In genomic region chr11:2837096-2837601, GRCh38 we compare ENCODE assay signal across 8 cellular contexts. TPM values are rescaled to one million over a fixed set of nuclear protein-coding genes. Genes with fewer than 3 reads are reported as not detected.
DNase-seq lines count a peak whose midpoint lies in the region; ATAC-seq and TF ChIP-seq lines count a peak whose summit lies in the region.

No MANE protein-coding gene starts in this region.

- H3K9me3 ChIP-seq in hepatocyte (ENCODE audit: low read depth): no peaks in the 10 kb centered on the region
- no peaks in the 10 kb centered on the region for H3K9me3 ChIP-seq in spleen

- TF ChIP-seq POLR2A in spleen (IDR thresholded peaks at IDR 0.05): no peak

- H3K79me2 ChIP-seq in hepatocyte: no peaks in the 10 kb centered on the region

- H4K20me1 ChIP-seq in hepatocyte (ENCODE audit: insufficient read depth, poor library complexity, severe bottlenecking): no peaks in the 10 kb centered on the region

- DNase-seq in H7 (peak; percentile 89), hepatocyte (ENCODE audit: low spot score) (peak; percentile 96), spleen (no peak)
- DNase-seq in activated CD4-positive, alpha-beta memory T cell treated with anti-CD3 and anti-CD28 coated beads for 36 hours: no peak
- no peak for DNase-seq in stimulated activated CD4-positive, alpha-beta T cell treated with anti-CD3 and anti-CD28 coated beads, Interleukin-4, amount 100 ng/mL, for 24 hours

- no peaks in the 10 kb centered on the region for H3K36me3 Mint-ChIP-seq in activated CD4-positive, alpha-beta memory T cell treated with anti-CD3 and anti-CD28 coated beads for 36 hours

- H3K27ac ChIP-seq in VCaP (no peak overlapping the region), hepatocyte (peak overlapping the region; percentile 96), spleen (no peak overlapping the region)

- ATAC-seq in GM19455 (IDR thresholded peaks at IDR 0.05; ENCODE audit: unreplicated experiment) (no peak), HG02623 (IDR thresholded peaks at IDR 0.05; ENCODE audit: unreplicated experiment) (no peak)

- no peak overlapping the region for H3K4me3 ChIP-seq in H7 (ENCODE audit: insufficient read depth, low read depth, low read length)
- no peak overlapping the region for H3K4me3 ChIP-seq in hepatocyte
- H3K4me3 ChIP-seq in spleen: no peak overlapping the region

- CTCF ChIA-PET in activated CD4-positive, alpha-beta memory T cell treated with anti-CD3 and anti-CD28 coated beads for 36 hours (lab: Charles Lee): no interaction called here

- H3K27me3 ChIP-seq in H7 (ENCODE audit: control insufficient read depth, insufficient read depth, low read length) (no peaks in the 10 kb centered on the region; the same call in 1 of the 2 replicates), hepatocyte (no peaks in the 10 kb centered on the region), spleen (replicated peaks in 1 of 7) (no peaks in the 10 kb centered on the region)

- no peak overlapping the region for H3K27ac Mint-ChIP-seq in activated CD4-positive, alpha-beta memory T cell treated with anti-CD3 and anti-CD28 coated beads for 36 hours

- H3K4me2 ChIP-seq in hepatocyte: peak overlapping the region; percentile 63

- peak; percentile 64 for TF ChIP-seq CTCF in VCaP (conservative IDR thresholded peaks at IDR 0.05)
- TF ChIP-seq CTCF in hepatocyte (IDR thresholded peaks at IDR 0.05; ENCODE audit: poor library complexity): peak; percentile 42
- TF ChIP-seq CTCF in spleen (IDR thresholded peaks at IDR 0.05 in 8 of 11, conservative IDR thresholded peaks at IDR 0.05 in 3 of 11): peak in 6 of 11 experiments; percentile 14 to 48 (median 24)

- H3K36me3 ChIP-seq in H7 (replicated peaks; ENCODE audit: control insufficient read depth, insufficient read depth, low read length) (no peaks in the 10 kb centered on the region), hepatocyte (replicated peaks; ENCODE audit: insufficient read depth, low read depth) (no peaks in the 10 kb centered on the region), spleen (no peaks in the 10 kb centered on the region)

- peaks cover 58% of the 10 kb centered on the region for H3K4me1 ChIP-seq in hepatocyte (ENCODE audit: insufficient read depth)
- H3K4me1 ChIP-seq in spleen: peaks cover 0 to 12% (median 4%) of the 10 kb centered on the region in 6 donors

- no peak overlapping the region for H3K4me3 Mint-ChIP-seq in activated CD4-positive, alpha-beta memory T cell treated with anti-CD3 and anti-CD28 coated beads for 36 hours

- H3K9me2 ChIP-seq in hepatocyte (replicated peaks; ENCODE audit: insufficient read depth): no peaks in the 10 kb centered on the region

- no peaks in the 10 kb centered on the region for H3K9me3 Mint-ChIP-seq in activated CD4-positive, alpha-beta memory T cell treated with anti-CD3 and anti-CD28 coated beads for 36 hours

- no peak overlapping the region for H2AFZ ChIP-seq in hepatocyte

- intact Hi-C loops in spleen (cut with DNase I; ENCODE audit: low total_unique reads): no loop called here
- intact Hi-C loops in activated CD4-positive, alpha-beta memory T cell treated with anti-CD3 and anti-CD28 coated beads for 36 hours (cut with micrococcal nuclease): no loop called here

- POLR2A ChIA-PET in activated CD4-positive, alpha-beta memory T cell treated with anti-CD3 and anti-CD28 coated beads for 36 hours (lab: Charles Lee): no interaction called here

- H3K27me3 Mint-ChIP-seq in activated CD4-positive, alpha-beta memory T cell treated with anti-CD3 and anti-CD28 coated beads for 36 hours: no peaks in the 10 kb centered on the region

- WGBS in hepatocyte (ENCODE audit: low lambda C conversion rate, missing lambda C conversion rate): 19% methylated on average over 19 of the region's 20 CpGs
- WGBS in spleen, 5 donors: 50 to 62% (median 58%) methylated on average over 13 to 20 of the region's 20 CpGs

- no peaks in the 10 kb centered on the region for H3K4me1 Mint-ChIP-seq in activated CD4-positive, alpha-beta memory T cell treated with anti-CD3 and anti-CD28 coated beads for 36 hours (ENCODE audit: low read depth)

RNA-seq across cellular contexts. Expression of gene CDKN1C, which starts 48.4 kb away (rescaled TPM):
- total RNA-seq in H7 (2014; rRNA removed; shearing (Covaris generic)): 58.4 and 60.9 TPM in 2 replicates
- total RNA-seq in hepatocyte (411 and 470 TPM in 2 replicates), spleen (10 to 100 TPM in 6 of 7 donors, 1 to 10 TPM in 1; 7.8 to 40.4 (median 20.7) TPM)
- polyA plus RNA-seq in hepatocyte (526 and 563 TPM in 2 replicates), spleen (10 to 100 TPM in 2 of 3 donors, 1 to 10 TPM in 1; 5.4 to 14.6 (median 11.7) TPM)
- total RNA-seq in activated CD4-positive, alpha-beta memory T cell treated with anti-CD3 and anti-CD28 coated beads for 36 hours: under 1 TPM; 0.41 to 0.69 TPM

Comparison
In these comparisons a context has a peak if more than half of its experiments do, and no peak if none do; other contexts are left out.
1. DNase-seq: peak in H7 (single experiment) and hepatocyte (single experiment); none in spleen (single experiment), activated CD4-positive, alpha-beta memory T cell treated with anti-CD3 and anti-CD28 coated beads for 36 hours (single experiment) and stimulated activated CD4-positive, alpha-beta T cell treated with anti-CD3 and anti-CD28 coated beads, Interleukin-4, amount 100 ng/mL, for 24 hours (single experiment).
2. RNA of gene CDKN1C, which starts 48.4 kb away (total RNA-seq): 411 to 470 TPM in hepatocyte, 58.4 to 60.9 TPM in H7 and 7.8 to 40.4 TPM in spleen; 0.41 to 0.69 TPM in activated CD4-positive, alpha-beta memory T cell treated with anti-CD3 and anti-CD28 coated beads for 36 hours; every median in the first group is over 4 times any median in the second.
3. Peak in every context shown above with its lines, with median percentiles within 50 percentile points of each other: CTCF ChIP-seq.